ENCODE assay signal across 13 cellular contexts in genomic region chr16:75107505-75107904, GRCh38. TPM values are rescaled to one million over a fixed set of nuclear protein-coding genes. Genes with fewer than 3 reads are reported as not detected.
DNase-seq lines count a peak whose midpoint lies in the region; ATAC-seq and TF ChIP-seq lines count a peak whose summit lies in the region.
"Had no signal": no experiment of that assay in that cellular context is flagged by ENCODE, and none has a peak within 500 bp of the region (broad histone marks: within the 10 kb centered on the region; RNA-seq: fewer than 3 reads in every experiment).

No MANE protein-coding gene starts in this region.

- H3K9me3 ChIP-seq in PC-9 (ENCODE audit: insufficient read depth, low read depth) (no peaks in the 10 kb centered on the region), gastroesophageal sphincter (no peaks in the 10 kb centered on the region), suprapubic skin (no peaks in the 10 kb centered on the region)
- H3K9me3 ChIP-seq: ovary, tibial nerve had no signal

- no peak overlapping the region for H2AFZ ChIP-seq in PC-9

- peaks cover 26% of the 10 kb centered on the region for H3F3A ChIP-seq in PC-9 (ENCODE audit: insufficient read depth, low read depth)

- TF ChIP-seq CTCF in PC-9 (conservative IDR thresholded peaks at IDR 0.05) (no peak), gastroesophageal sphincter (IDR thresholded peaks at IDR 0.05) (no peak), suprapubic skin (IDR thresholded peaks at IDR 0.05) (no peak)

- peak overlapping the region; percentile 84 for H3K4me3 Mint-ChIP-seq in activated CD4-positive, alpha-beta T cell treated with anti-CD3 and anti-CD28 coated beads for 36 hours
- H3K4me3 Mint-ChIP-seq: activated naive CD4-positive, alpha-beta T cell treated with anti-CD3 and anti-CD28 coated beads, Interleukin-2, amount 10 ng/mL, durations not matched to agents 7 days and 5 days had no signal

- peaks cover 40% of the 10 kb centered on the region for H3K4me1 ChIP-seq in PC-9 (replicated peaks; ENCODE audit: insufficient read depth)
- H3K4me1 ChIP-seq in gastroesophageal sphincter, result peaks cover 14 to 84% (median 62%) of the 10 kb centered on the region in 3 donors
- peaks cover 71% of the 10 kb centered on the region for H3K4me1 ChIP-seq in suprapubic skin

- H3K4me3 ChIP-seq in PC-9 (no peak overlapping the region), gastroesophageal sphincter (no peak overlapping the region), suprapubic skin (no peak overlapping the region)
- H3K4me3 ChIP-seq: ovary, tibial nerve had no signal

- H3K27me3 Mint-ChIP-seq in activated CD4-positive, alpha-beta T cell treated with anti-CD3 and anti-CD28 coated beads for 36 hours, result peaks cover 2% of the 10 kb centered on the region

- H3K9me3 Mint-ChIP-seq in activated CD4-positive, alpha-beta T cell treated with anti-CD3 and anti-CD28 coated beads for 36 hours (ENCODE audit: low read depth), result peaks cover 3% of the 10 kb centered on the region

- peaks cover 33% of the 10 kb centered on the region for H3K36me3 Mint-ChIP-seq in activated CD4-positive, alpha-beta T cell treated with anti-CD3 and anti-CD28 coated beads for 36 hours (ENCODE audit: low read depth)

- CTCF ChIA-PET in activated CD4-positive, alpha-beta T cell treated with anti-CD3 and anti-CD28 coated beads for 36 hours (lab: Charles Lee), result interaction anchor here (6.7 kb wide), 1 partner anchor 110 kb away, joined by 114 read pairs; the partner anchor contains the start of gene ZNRF1
- CTCF ChIA-PET in PC-9 (lab: Charles Lee), result no interaction called here

- intact Hi-C loops in activated CD4-positive, alpha-beta T cell treated with anti-CD3 and anti-CD28 coated beads for 36 hours (cut with DNase I, micrococcal nuclease), result loop anchor here in 1 of 2 experiments (5.0 kb wide), 1 partner anchor 45 kb away; no protein-coding TSS in a partner anchor
- intact Hi-C loops in PC-9 (cut with micrococcal nuclease; ENCODE audit: unreplicated experiment), result no loop called here
- intact Hi-C loops in sciatic nerve (cut with DNase I), result loop anchor here (10.0 kb wide), 1 partner anchor 53 kb away; no protein-coding TSS in a partner anchor

- BruUV-seq in PC-9 (replicated peaks; lab: Mats Ljungman, UMichigan), result no TSS peak

- H3K36me3 ChIP-seq in PC-9 (ENCODE audit: low read depth) (no peaks in the 10 kb centered on the region; the same call in 1 of the 2 replicates), gastroesophageal sphincter (no peaks in the 10 kb centered on the region), suprapubic skin (peaks cover 2% of the 10 kb centered on the region)
- H3K36me3 ChIP-seq: ovary, tibial nerve had no signal

- H3K27me3 ChIP-seq in PC-9 (ENCODE audit: insufficient read depth, low read depth), result no peaks in the 10 kb centered on the region
- H3K27me3 ChIP-seq in gastroesophageal sphincter, result no peaks in the 10 kb centered on the region
- H3K27me3 ChIP-seq in suprapubic skin, result no peaks in the 10 kb centered on the region
- H3K27me3 ChIP-seq: ovary, tibial nerve had no signal

- DNase-seq in activated CD4-positive, alpha-beta T cell treated with anti-CD3 and anti-CD28 coated beads for 36 hours, result no peak
- no peak for DNase-seq in activated CD4-positive, alpha-beta T cell treated with anti-CD3 and anti-CD28 coated beads for 4 hours
- DNase-seq in PC-9, result no peak
- peak; percentile 58 to 76 for DNase-seq in suprapubic skin (ENCODE audit: low spot score in 2 of 2)
- DNase-seq in sciatic nerve (ENCODE audit: low spot score), result no peak
- DNase-seq in OCI-M1 (lab: John Stamatoyannopoulos, UW), result no peak
- DNase-seq: activated naive CD4-positive, alpha-beta T cell treated with anti-CD3 and anti-CD28 coated beads, Interleukin-2, amount 10 ng/mL, durations not matched to agents 7 days and 5 days; NCI-H187 treated with DMSO at 0.1 percent for 48 hours; NCI-H526 treated with DMSO at 0.1 percent for 48 hours had no signal

- H3K27ac ChIP-seq in PC-9, result peak overlapping the region; percentile 83
- H3K27ac ChIP-seq in gastroesophageal sphincter, result peak overlapping the region in 3 of 4 donors; percentile 85 to 87 (median 86)
- no peak overlapping the region for H3K27ac ChIP-seq in suprapubic skin

- H4K20me1 ChIP-seq in PC-9 (ENCODE audit: insufficient read depth), result no peaks in the 10 kb centered on the region

- H3K27ac Mint-ChIP-seq in activated CD4-positive, alpha-beta T cell treated with anti-CD3 and anti-CD28 coated beads for 36 hours, result peak overlapping the region; percentile 41

- H3K9me2 ChIP-seq in PC-9 (ENCODE audit: insufficient read depth), result no peaks in the 10 kb centered on the region

- WGBS in gastroesophageal sphincter (ENCODE audit: low coverage in 1 of 2), 2 donors, result 27 to 85% methylated on average over 3 of the region's 10 CpGs
- 84% methylated on average over 5 of the region's 10 CpGs for WGBS in suprapubic skin

- POLR2A ChIA-PET in activated CD4-positive, alpha-beta T cell treated with anti-CD3 and anti-CD28 coated beads for 36 hours (lab: Charles Lee), result interaction anchor here (1.1 to 1.7 kb wide), 2 partner anchors 36 to 122 kb away, joined by 4 to 5 read pairs; partner anchors contain the start of gene WDR59
- POLR2A ChIA-PET in PC-9 (lab: Charles Lee; ENCODE audit: unreplicated experiment), result interaction anchor here (0.6 kb wide), 1 partner anchor 511 kb away, joined by 3 read pairs; no protein-coding TSS in a partner anchor

- H3K4me2 ChIP-seq in PC-9, result no peak overlapping the region

- TF ChIP-seq POLR2A in gastroesophageal sphincter (IDR thresholded peaks at IDR 0.05), result no peak
- no peak for TF ChIP-seq POLR2A in suprapubic skin (IDR thresholded peaks at IDR 0.05)
- no peak for TF ChIP-seq POLR2A in GM18505 (IDR thresholded peaks at IDR 0.05; ENCODE audit: borderline replicate concordance, extremely low read depth, insufficient read depth, insufficient read length)

- peaks cover 70% of the 10 kb centered on the region for H3K4me1 Mint-ChIP-seq in activated CD4-positive, alpha-beta T cell treated with anti-CD3 and anti-CD28 coated beads for 36 hours

- peaks cover 8% of the 10 kb centered on the region; the same call in 1 of the 2 replicates for H3K79me2 ChIP-seq in PC-9 (ENCODE audit: low read depth)

- ATAC-seq in activated CD4-positive, alpha-beta T cell treated with anti-CD3 and anti-CD28 coated beads for 36 hours, result no peak
- ATAC-seq in gastroesophageal sphincter (no peak), sciatic nerve (no peak), GM18505 (IDR thresholded peaks at IDR 0.05; ENCODE audit: unreplicated experiment) (no peak)

- TF ChIP-seq EP300 in gastroesophageal sphincter (IDR thresholded peaks at IDR 0.05) (no peak), suprapubic skin (IDR thresholded peaks at IDR 0.05) (no peak)

RNA-seq across cellular contexts. Expression of gene LDHD, which starts 9.1 kb away (rescaled TPM):
- total RNA-seq in activated CD4-positive, alpha-beta T cell treated with anti-CD3 and anti-CD28 coated beads for 36 hours, result under 1 TPM in 1 of 2 experiments, not detected in 1; 0.21 TPM
- total RNA-seq in PC-9 (2021) (1.1 and 1.3 TPM in 2 replicates), gastroesophageal sphincter (10 to 100 TPM in 2 of 4 donors, 1 to 10 TPM in 2; 5.1 to 12.8 (median 8.6) TPM), suprapubic skin (10 to 100 TPM; 10.7 to 19.2 (median 14.0) TPM), sciatic nerve (12.1 TPM)

RNA-seq across cellular contexts. Expression of gene ZFP1, which starts 40.8 kb away (rescaled TPM):
- 10 to 100 TPM; 14.8 to 17.3 TPM for total RNA-seq in activated CD4-positive, alpha-beta T cell treated with anti-CD3 and anti-CD28 coated beads for 36 hours
- total RNA-seq in PC-9 (2021), result 10.9 and 16.9 TPM in 2 replicates
- 10 to 100 TPM in 3 of 4 donors, 1 to 10 TPM in 1; 9.8 to 18.4 (median 15.4) TPM for total RNA-seq in gastroesophageal sphincter
- 1 to 10 TPM; 4.4 to 8.7 (median 6.8) TPM for total RNA-seq in suprapubic skin
- total RNA-seq in sciatic nerve, result 19.0 TPM

Comparison
In these comparisons a context has a peak if more than half of its experiments do, and no peak if none do; other contexts are left out.
1. DNase-seq: peak in suprapubic skin (2 of 2); none in activated CD4-positive, alpha-beta T cell treated with anti-CD3 and anti-CD28 coated beads for 36 hours (single experiment), activated CD4-positive, alpha-beta T cell treated with anti-CD3 and anti-CD28 coated beads for 4 hours (0 of 2), PC-9 (0 of 2), sciatic nerve (single experiment) and OCI-M1 (single experiment).